In the genomic region with DNA sequence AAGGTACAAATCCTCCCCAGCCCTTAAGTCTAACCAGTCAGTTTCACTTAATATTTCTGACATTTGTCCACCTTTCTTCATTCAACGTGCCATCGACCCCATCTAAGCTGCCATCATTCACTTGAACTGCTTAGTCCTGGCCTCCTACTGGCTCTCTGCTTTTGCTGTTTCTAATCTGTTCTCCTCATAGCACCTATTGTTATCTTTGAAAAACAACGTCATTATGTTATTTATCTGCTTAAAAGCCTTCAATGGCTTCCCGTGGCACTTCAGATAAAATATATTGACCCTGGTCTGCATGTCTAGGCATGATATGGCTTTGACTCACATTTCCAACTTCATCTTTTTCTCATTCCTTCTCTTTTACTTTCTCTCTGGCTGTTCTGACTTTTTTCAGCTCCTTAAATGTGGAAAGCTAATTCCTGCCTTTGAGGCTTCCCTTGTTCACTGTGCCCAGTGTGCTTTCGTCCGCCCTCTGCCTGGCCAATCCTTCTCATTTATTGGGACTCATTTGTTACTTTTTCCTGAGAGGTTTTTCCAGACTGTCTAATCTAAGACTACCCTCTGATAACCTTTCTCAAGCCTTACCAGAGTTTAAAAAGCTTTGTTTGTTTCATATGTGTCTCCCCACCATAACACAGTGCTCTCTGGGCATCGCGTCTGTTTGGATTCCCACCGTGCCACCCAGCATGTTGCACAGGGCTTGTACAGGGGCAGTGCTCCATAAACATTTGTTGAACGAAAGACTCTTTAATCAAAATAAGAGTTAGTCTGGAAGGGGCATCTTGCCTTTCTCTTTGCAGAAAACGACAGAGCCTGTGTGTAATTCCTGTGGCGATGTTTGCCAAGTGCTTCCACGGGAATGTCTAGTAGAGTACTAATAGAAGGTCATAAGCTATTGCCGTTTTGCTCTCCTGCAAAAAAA, we compare ENCODE assay signal across 17 cellular contexts.
A peak's percentile ranks its signal among the peaks of the same experiment; 100 is the strongest.
DNase-seq lines count a peak whose midpoint lies in the region; ATAC-seq and TF ChIP-seq lines count a peak whose summit lies in the region.
"Had no signal": no experiment of that assay in that cellular context is flagged by ENCODE, and none has a peak within 500 bp of the region (broad histone marks: within the 10 kb centered on the region; RNA-seq: fewer than 3 reads in every experiment).

No MANE protein-coding gene starts in this region.

- H3K4me1 Mint-ChIP-seq in endodermal cell: peaks cover 42% of the 10 kb centered on the region
- no peaks in the 10 kb centered on the region for H3K4me1 Mint-ChIP-seq in CD8-positive, alpha-beta T cell (ENCODE audit: low read depth)
- H3K4me1 Mint-ChIP-seq: activated naive CD8-positive, alpha-beta T cell treated with anti-CD3 and anti-CD28 coated beads, Interleukin-2, amount 50 U/mL, for 24 hours had no signal

- peak overlapping the region; percentile 13 for H3K4me3 Mint-ChIP-seq in endodermal cell
- no peak overlapping the region for H3K4me3 Mint-ChIP-seq in CD8-positive, alpha-beta T cell
- H3K4me3 Mint-ChIP-seq: activated CD4-positive, alpha-beta memory T cell treated with anti-CD3 and anti-CD28 coated beads for 36 hours; activated naive CD8-positive, alpha-beta T cell treated with anti-CD3 and anti-CD28 coated beads, Interleukin-2, amount 50 U/mL, for 24 hours; activated T-cell treated with anti-CD3 and anti-CD28 coated beads, Interleukin-2, amount 50 U/mL, for 4 hours had no signal

- no peak overlapping the region for H3K4me3 ChIP-seq in HUES64 (ENCODE audit: low read length)
- H3K4me3 ChIP-seq in RWPE2 (ENCODE audit: severe bottlenecking): no peak overlapping the region
- H3K4me3 ChIP-seq in endodermal cell (ENCODE audit: low read length): peak overlapping the region; percentile 46
- H3K4me3 ChIP-seq in suprapubic skin: no peak overlapping the region
- H3K4me3 ChIP-seq in CD8-positive, alpha-beta T cell (ENCODE audit: low read depth, low read length): no peak overlapping the region
- H3K4me3 ChIP-seq: PC-9 had no signal

- no peak for TF ChIP-seq POLR2A in suprapubic skin (IDR thresholded peaks at IDR 0.05)

- no peaks in the 10 kb centered on the region for H3K27me3 ChIP-seq in HUES64 (ENCODE audit: insufficient read depth, low read length)
- no peaks in the 10 kb centered on the region for H3K27me3 ChIP-seq in RWPE2 (ENCODE audit: insufficient read depth, poor library complexity, severe bottlenecking)
- H3K27me3 ChIP-seq in endodermal cell (ENCODE audit: control insufficient read depth, insufficient read depth, low read length, poor library complexity, severe bottlenecking): no peaks in the 10 kb centered on the region
- H3K27me3 ChIP-seq in suprapubic skin: no peaks in the 10 kb centered on the region
- H3K27me3 ChIP-seq in CD8-positive, alpha-beta T cell (ENCODE audit: insufficient read depth, low read length): no peaks in the 10 kb centered on the region

- H3K27ac ChIP-seq in HUES64 (ENCODE audit: low read depth, low read length) (peak overlapping the region; percentile 36), RWPE2 (ENCODE audit: poor library complexity, severe bottlenecking) (peak overlapping the region; percentile 10), endodermal cell (ENCODE audit: low read depth, low read length) (peak overlapping the region; percentile 42), suprapubic skin (no peak overlapping the region)
- no peak overlapping the region for H3K27ac ChIP-seq in CD8-positive, alpha-beta T cell (ENCODE audit: low read depth, low read length)
- H3K27ac ChIP-seq: HL-60, KMS-11, PC-9 had no signal

- peaks cover 17% of the 10 kb centered on the region for H3K4me1 ChIP-seq in HUES64 (ENCODE audit: insufficient read depth, low read length)
- H3K4me1 ChIP-seq in RWPE2 (ENCODE audit: insufficient read depth, poor library complexity, severe bottlenecking): peaks cover 20% of the 10 kb centered on the region
- peaks cover 12% of the 10 kb centered on the region for H3K4me1 ChIP-seq in endodermal cell (ENCODE audit: control insufficient read depth, insufficient read depth, low read length)
- H3K4me1 ChIP-seq in suprapubic skin: no peaks in the 10 kb centered on the region
- H3K4me1 ChIP-seq in CD8-positive, alpha-beta T cell (ENCODE audit: insufficient read depth, low read length): no peaks in the 10 kb centered on the region

- peaks cover 10% of the 10 kb centered on the region for H3K36me3 Mint-ChIP-seq in endodermal cell (ENCODE audit: low read depth)
- H3K36me3 Mint-ChIP-seq in CD8-positive, alpha-beta T cell: no peaks in the 10 kb centered on the region
- H3K36me3 Mint-ChIP-seq: activated CD4-positive, alpha-beta memory T cell treated with anti-CD3 and anti-CD28 coated beads for 36 hours had no signal

- peak overlapping the region; percentile 32 for H3K27ac Mint-ChIP-seq in endodermal cell
- H3K27ac Mint-ChIP-seq in CD8-positive, alpha-beta T cell: no peak overlapping the region
- H3K27ac Mint-ChIP-seq: activated CD4-positive, alpha-beta memory T cell treated with anti-CD3 and anti-CD28 coated beads for 36 hours; activated naive CD8-positive, alpha-beta T cell treated with anti-CD3 and anti-CD28 coated beads, Interleukin-2, amount 50 U/mL, for 24 hours had no signal

- ATAC-seq in RWPE2 (ENCODE audit: low read depth): no peak; the same call in 2 of the 3 replicates
- ATAC-seq in HG03159 (IDR thresholded peaks at IDR 0.05; ENCODE audit: unreplicated experiment): no peak
- ATAC-seq in CD8-positive, alpha-beta T cell: no peak
- no peak for ATAC-seq in HG03196 (IDR thresholded peaks at IDR 0.05; ENCODE audit: unreplicated experiment)
- ATAC-seq: activated naive CD8-positive, alpha-beta T cell treated with anti-CD3 and anti-CD28 coated beads, Interleukin-2, amount 50 U/mL, for 24 hours; activated T-cell treated with anti-CD3 and anti-CD28 coated beads, Interleukin-2, amount 50 U/mL, for 4 hours had no signal

- WGBS in HUES64: 84% methylated on average over 14 of the region's 14 CpGs
- 66% methylated on average over 11 to 14 of the region's 14 CpGs for WGBS in endodermal cell (ENCODE audit: insufficient coverage in 1 of 2, insufficient read length in 1 of 2), 2 experiments
- WGBS in suprapubic skin: 78% methylated on average over 14 of the region's 14 CpGs

- TF ChIP-seq EP300 in suprapubic skin (IDR thresholded peaks at IDR 0.05): no peak

- no peak for TF ChIP-seq CTCF in RWPE2 (IDR thresholded peaks at IDR 0.05; ENCODE audit: poor library complexity, severe bottlenecking)
- TF ChIP-seq CTCF in endodermal cell (conservative IDR thresholded peaks at IDR 0.05): no peak
- no peak for TF ChIP-seq CTCF in suprapubic skin (IDR thresholded peaks at IDR 0.05)
- TF ChIP-seq CTCF in CD8-positive, alpha-beta T cell (IDR thresholded peaks at IDR 0.05): no peak

- H3K36me3 ChIP-seq in HUES64 (ENCODE audit: insufficient read depth, low read length): 0 out of 2 replicates have a peak, but pooled peaks cover 2% of the 10 kb centered on the region
- no peaks in the 10 kb centered on the region; the same call in 1 of the 2 replicates for H3K36me3 ChIP-seq in RWPE2 (ENCODE audit: low read depth)
- H3K36me3 ChIP-seq in endodermal cell (ENCODE audit: control insufficient read depth, insufficient read depth, low read length): peaks cover 9% of the 10 kb centered on the region
- no peaks in the 10 kb centered on the region for H3K36me3 ChIP-seq in suprapubic skin
- no peaks in the 10 kb centered on the region for H3K36me3 ChIP-seq in CD8-positive, alpha-beta T cell (ENCODE audit: insufficient read depth, low read length)

- no peaks in the 10 kb centered on the region for H3K9me3 Mint-ChIP-seq in endodermal cell
- no peaks in the 10 kb centered on the region for H3K9me3 Mint-ChIP-seq in CD8-positive, alpha-beta T cell
- H3K9me3 Mint-ChIP-seq: activated CD4-positive, alpha-beta memory T cell treated with anti-CD3 and anti-CD28 coated beads for 36 hours; activated naive CD8-positive, alpha-beta T cell treated with anti-CD3 and anti-CD28 coated beads, Interleukin-2, amount 50 U/mL, for 24 hours; activated T-cell treated with anti-CD3 and anti-CD28 coated beads, Interleukin-2, amount 50 U/mL, for 4 hours had no signal

- peaks cover 14% of the 10 kb centered on the region for H3K27me3 Mint-ChIP-seq in endodermal cell (ENCODE audit: insufficient read depth)
- peaks cover 10% of the 10 kb centered on the region for H3K27me3 Mint-ChIP-seq in CD8-positive, alpha-beta T cell (ENCODE audit: low read depth)

- H3K9ac ChIP-seq in HUES64 (ENCODE audit: low read depth, low read length) (no peak overlapping the region), endodermal cell (ENCODE audit: extremely low read depth, low read length, poor library complexity, severe bottlenecking) (peak overlapping the region; percentile 28)
- H3K9ac ChIP-seq: KMS-11 had no signal

- DNase-seq in RWPE2 (ENCODE audit: low spot score) (no peak), endodermal cell (no peak), posterior vena cava (ENCODE audit: low spot score) (peak; percentile 54), suprapubic skin (ENCODE audit: low spot score in 2 of 2) (no peak)
- DNase-seq in CD8-positive, alpha-beta T cell: no peak
- DNase-seq: activated CD4-positive, alpha-beta memory T cell treated with anti-CD3 and anti-CD28 coated beads for 36 hours; activated naive CD8-positive, alpha-beta T cell treated with anti-CD3 and anti-CD28 coated beads, Interleukin-2, amount 50 U/mL, for 24 hours; activated T-cell treated with anti-CD3 and anti-CD28 coated beads, Interleukin-2, amount 50 U/mL, for 4 hours; AML-193; dermis blood vessel endothelial cell; NCI-H510A treated with DMSO at 0.1 percent for 48 hours; PC-9 had no signal

- intact Hi-C loops in posterior vena cava (cut with DNase I): no loop called here
- intact Hi-C loops in CD8-positive, alpha-beta T cell (cut with DNase I, micrococcal nuclease): no loop called here

- CTCF ChIA-PET in CD8-positive, alpha-beta T cell (lab: Charles Lee): no interaction called here

- H3K9me3 ChIP-seq in HUES64 (ENCODE audit: insufficient read depth, low read depth, low read length) (no peaks in the 10 kb centered on the region), RWPE2 (ENCODE audit: severe bottlenecking) (no peaks in the 10 kb centered on the region), endodermal cell (ENCODE audit: control insufficient read depth, low read length) (no peaks in the 10 kb centered on the region), suprapubic skin (no peaks in the 10 kb centered on the region)
- no peaks in the 10 kb centered on the region for H3K9me3 ChIP-seq in CD8-positive, alpha-beta T cell (ENCODE audit: low read length)

- POLR2A ChIA-PET in CD8-positive, alpha-beta T cell (lab: Charles Lee): no interaction called here

Comparison
In these comparisons a context has a peak if more than half of its experiments do, and no peak if none do; other contexts are left out.
1. H3K27ac ChIP-seq: peak in HUES64 (single experiment), RWPE2 (single experiment) and endodermal cell (single experiment); none in suprapubic skin (single experiment) and CD8-positive, alpha-beta T cell (single experiment).